ENCODE assay signal across 7 cellular contexts in genomic region chr1:225746361-225747179, GRCh38. TPM values are rescaled to one million over a fixed set of nuclear protein-coding genes. Genes with fewer than 3 reads are reported as not detected.
DNase-seq lines count a peak whose midpoint lies in the region; TF ChIP-seq lines count a peak whose summit lies in the region.

No MANE protein-coding gene starts in this region.

- peak; percentile 34 for TF ChIP-seq CTCF in HFFc6 (IDR thresholded peaks at IDR 0.05)

- no peaks in the 10 kb centered on the region for H3K36me3 Mint-ChIP-seq in HFFc6 (ENCODE audit: low read depth)

- peaks cover 26% of the 10 kb centered on the region for H3K4me1 Mint-ChIP-seq in HFFc6 (ENCODE audit: low read depth)

- H2AFZ ChIP-seq in neuron (ENCODE audit: low read depth, low read length): peak overlapping the region; percentile 44

- H3K27ac Mint-ChIP-seq in HFFc6: peak overlapping the region; percentile 77

- peak; percentile 83 for DNase-seq in HFFc6
- DNase-seq in RPMI7951 (ENCODE audit: low read depth): peak; percentile 89
- DNase-seq in fibroblast of the conjunctiva (ENCODE audit: low read depth): peak; percentile 83
- DNase-seq in OCI-M2 (lab: John Stamatoyannopoulos, UW; ENCODE audit: unreplicated experiment): no peak
- no peak for DNase-seq in activated CD4-positive, alpha-beta T cell treated with anti-CD3 and anti-CD28 coated beads for 1 hour
- no peak for DNase-seq in stimulated activated CD4-positive, alpha-beta T cell treated with anti-CD3 and anti-CD28 coated beads, Interleukin-4, amount 100 ng/mL, for 4 hours

- H3K4me1 ChIP-seq in neuron (ENCODE audit: insufficient read depth, low read length): peaks cover 6% of the 10 kb centered on the region

- no peaks in the 10 kb centered on the region for H3K9me3 Mint-ChIP-seq in HFFc6

- no peaks in the 10 kb centered on the region for H3K36me3 ChIP-seq in neuron (ENCODE audit: insufficient read depth, low read length)

- H3K27me3 ChIP-seq in neuron (ENCODE audit: insufficient read depth, low read length): peaks cover 5% of the 10 kb centered on the region

- peak overlapping the region; percentile 81 for H3K4me3 Mint-ChIP-seq in HFFc6

- peak overlapping the region; percentile 37 for H3K4me3 ChIP-seq in neuron (ENCODE audit: low read length)

- 0 out of 2 replicates have a peak, but pooled peaks cover 4% of the 10 kb centered on the region for H3K27me3 Mint-ChIP-seq in HFFc6 (ENCODE audit: insufficient read depth)

- no peaks in the 10 kb centered on the region for H3K9me3 ChIP-seq in neuron (ENCODE audit: low read length)

RNA-seq across cellular contexts. Expression of gene SRP9, which starts 31.1 kb away (rescaled TPM):
- total RNA-seq in HFFc6 (2021; fragmentation: NEBNext Ultra II Directional; extraction: Animal tissue kit (Norgen Biotek cat#: 25700)): 100 to 1,000 TPM; 219 to 277 (median 246) TPM
- 513 and 555 TPM in 2 replicates for total RNA-seq in RPMI7951 (2014; rRNA removed; shearing (Covaris generic))

Comparison
In these comparisons a context has a peak if more than half of its experiments do, and no peak if none do; other contexts are left out.
1. DNase-seq: peak in HFFc6 (single experiment), RPMI7951 (single experiment) and fibroblast of the conjunctiva (single experiment); none in OCI-M2 (single experiment), activated CD4-positive, alpha-beta T cell treated with anti-CD3 and anti-CD28 coated beads for 1 hour (single experiment) and stimulated activated CD4-positive, alpha-beta T cell treated with anti-CD3 and anti-CD28 coated beads, Interleukin-4, amount 100 ng/mL, for 4 hours (0 of 2).